8 cellular contexts compared by ENCODE assay signal in genomic region chr12:132429122-132429931, GRCh38.
DNase-seq lines count a peak whose midpoint lies in the region; TF ChIP-seq lines count a peak whose summit lies in the region.

No MANE protein-coding gene starts in this region.

- H3K4me1 Mint-ChIP-seq in T-helper 1 cell treated with Interleukin-12 subunit alpha and Interleukin-12 subunit beta and Interleukin-4 antibody, amounts not matched to agents 30 μg/mL and 1 μg/mL, for 36 hours (ENCODE audit: low read depth): peaks cover 12% of the 10 kb centered on the region
- peaks cover 32% of the 10 kb centered on the region for H3K4me1 Mint-ChIP-seq in dendritic cell treated with granulocyte-macrophage colony-stimulating factor and Interleukin-4, amounts not matched to agents 40 ng/mL and 50 ng/mL, for 4 days (ENCODE audit: low read depth)

- no peak for TF ChIP-seq POLR2A in lower leg skin (IDR thresholded peaks at IDR 0.05)

- H3K9ac ChIP-seq in rectal smooth muscle tissue (ENCODE audit: low read length): no peak overlapping the region

- H3K36me3 ChIP-seq in rectal smooth muscle tissue (ENCODE audit: control insufficient read depth, insufficient read depth, low read length): no peaks in the 10 kb centered on the region

- no peak overlapping the region for H3K4me3 Mint-ChIP-seq in T-helper 1 cell treated with Interleukin-12 subunit alpha and Interleukin-12 subunit beta and Interleukin-4 antibody, amounts not matched to agents 30 μg/mL and 1 μg/mL, for 36 hours
- peak overlapping the region; percentile 54 for H3K4me3 Mint-ChIP-seq in dendritic cell treated with granulocyte-macrophage colony-stimulating factor and Interleukin-4, amounts not matched to agents 40 ng/mL and 50 ng/mL, for 4 days

- H3K9me3 Mint-ChIP-seq in T-helper 1 cell treated with Interleukin-12 subunit alpha and Interleukin-12 subunit beta and Interleukin-4 antibody, amounts not matched to agents 30 μg/mL and 1 μg/mL, for 36 hours: peaks cover 4% of the 10 kb centered on the region
- H3K9me3 Mint-ChIP-seq in dendritic cell treated with granulocyte-macrophage colony-stimulating factor and Interleukin-4, amounts not matched to agents 40 ng/mL and 50 ng/mL, for 4 days: no peaks in the 10 kb centered on the region

- DNase-seq in T-helper 1 cell (no peak), NCI-H2227 treated with DMSO at 0.1 percent for 48 hours (lab: John Stamatoyannopoulos, UW) (peak; percentile 20), lower leg skin (ENCODE audit: low spot score in 2 of 2) (no peak)
- no peak for DNase-seq in stimulated activated CD4-positive, alpha-beta T cell treated with anti-CD3 and anti-CD28 coated beads, Interleukin-12 subunit alpha, Interleukin-12 subunit beta, amount 100 ng/mL, for 4 hours
- DNase-seq in stimulated activated CD4-positive, alpha-beta T cell treated with anti-CD3 and anti-CD28 coated beads, Interleukin-4, amount 100 ng/mL, for 4 hours: no peak

- peaks cover 11% of the 10 kb centered on the region for H3K27me3 ChIP-seq in rectal smooth muscle tissue (ENCODE audit: control insufficient read depth, insufficient read depth, low read length)

- 12 to 16% methylated on average over 23 to 24 of the region's 27 CpGs for WGBS in lower leg skin, 2 donors

- H3K36me3 Mint-ChIP-seq in T-helper 1 cell treated with Interleukin-12 subunit alpha and Interleukin-12 subunit beta and Interleukin-4 antibody, amounts not matched to agents 30 μg/mL and 1 μg/mL, for 36 hours (ENCODE audit: low read depth): no peaks in the 10 kb centered on the region
- H3K36me3 Mint-ChIP-seq in dendritic cell treated with granulocyte-macrophage colony-stimulating factor and Interleukin-4, amounts not matched to agents 40 ng/mL and 50 ng/mL, for 4 days (ENCODE audit: low read depth): no peaks in the 10 kb centered on the region

- peak overlapping the region; percentile 38 for H3K27ac Mint-ChIP-seq in T-helper 1 cell treated with Interleukin-12 subunit alpha and Interleukin-12 subunit beta and Interleukin-4 antibody, amounts not matched to agents 30 μg/mL and 1 μg/mL, for 36 hours
- peak overlapping the region; percentile 60 for H3K27ac Mint-ChIP-seq in dendritic cell treated with granulocyte-macrophage colony-stimulating factor and Interleukin-4, amounts not matched to agents 40 ng/mL and 50 ng/mL, for 4 days

- peaks cover 5% of the 10 kb centered on the region for H3K27me3 Mint-ChIP-seq in T-helper 1 cell treated with Interleukin-12 subunit alpha and Interleukin-12 subunit beta and Interleukin-4 antibody, amounts not matched to agents 30 μg/mL and 1 μg/mL, for 36 hours (ENCODE audit: low read depth)
- peaks cover 59% of the 10 kb centered on the region for H3K27me3 Mint-ChIP-seq in dendritic cell treated with granulocyte-macrophage colony-stimulating factor and Interleukin-4, amounts not matched to agents 40 ng/mL and 50 ng/mL, for 4 days

- intact Hi-C loops in dendritic cell treated with granulocyte-macrophage colony-stimulating factor and Interleukin-4, amounts not matched to agents 40 ng/mL and 50 ng/mL, for 4 days (cut with micrococcal nuclease): no loop called here
- intact Hi-C loops in lower leg skin (cut with DNase I; ENCODE audit: low total_unique reads): no loop called here

- H3K4me1 ChIP-seq in rectal smooth muscle tissue (ENCODE audit: control insufficient read depth, insufficient read depth, low read length): no peaks in the 10 kb centered on the region

- H3K4me3 ChIP-seq in rectal smooth muscle tissue (ENCODE audit: low read length) (peak overlapping the region; percentile 13), lower leg skin (ENCODE audit: low read depth, poor library complexity, severe bottlenecking) (no peak overlapping the region)

- no peak for TF ChIP-seq CTCF in lower leg skin (IDR thresholded peaks at IDR 0.05)

- H3K27ac ChIP-seq in rectal smooth muscle tissue (ENCODE audit: low read depth, low read length): no peak overlapping the region
